In genomic region chr16:25966172-25967097, GRCh38 we compare ENCODE assay signal across 13 cellular contexts.
DNase-seq lines count a peak whose midpoint lies in the region; ATAC-seq and TF ChIP-seq lines count a peak whose summit lies in the region.
"Had no signal": no experiment of that assay in that cellular context is flagged by ENCODE, and none has a peak within 500 bp of the region (broad histone marks: within the 10 kb centered on the region; RNA-seq: fewer than 3 reads in every experiment).

No MANE protein-coding gene starts in this region.

- ATAC-seq in HG02588 (IDR thresholded peaks at IDR 0.05; ENCODE audit: unreplicated experiment) (peak; percentile 89), HG03520 (IDR thresholded peaks at IDR 0.05; ENCODE audit: unreplicated experiment) (peak; percentile 56)
- ATAC-seq in stimulated activated naive CD8-positive, alpha-beta T cell treated with anti-CD3 and anti-CD28 coated beads, Interleukin-15, amount 100 ng/mL, for 72 hours, result peak; percentile 97

- DNase-seq in stimulated activated CD4-positive, alpha-beta T cell treated with anti-CD3 and anti-CD28 coated beads, Interleukin-4, amount 100 ng/mL, for 24 hours, result peak; percentile 11
- no peak for DNase-seq in stimulated activated CD4-positive, alpha-beta T cell treated with anti-CD3 and anti-CD28 coated beads, Interleukin-12 subunit alpha, Interleukin-12 subunit beta, amount 100 ng/mL, for 4 hours
- DNase-seq in stimulated activated naive CD8-positive, alpha-beta T cell treated with anti-CD3 and anti-CD28 coated beads, Interleukin-15, amount 100 ng/mL, for 72 hours, result peak; percentile 10 to 33
- DNase-seq in NCI-H146 (lab: John Stamatoyannopoulos, UW), result no peak
- no peak for DNase-seq in coronary artery (ENCODE audit: low spot score)
- no peak for DNase-seq in hepatocyte (ENCODE audit: low spot score)
- DNase-seq: BE2C, erythroblast, NCI-H1417 treated with DMSO at 0.1 percent for 48 hours, PC-9 had no signal

- H3K79me2 ChIP-seq in hepatocyte, result no peaks in the 10 kb centered on the region

- H3K9me3 Mint-ChIP-seq in stimulated activated naive CD8-positive, alpha-beta T cell treated with anti-CD3 and anti-CD28 coated beads, Interleukin-15, amount 100 ng/mL, for 72 hours, result peaks cover 0 to 4% of the 10 kb centered on the region in 2 donors
- H3K9me3 Mint-ChIP-seq: nephron had no signal

- H3K27me3 ChIP-seq in hepatocyte, result no peaks in the 10 kb centered on the region
- H3K27me3 ChIP-seq: BE2C had no signal

- no peaks in the 10 kb centered on the region for H3K4me1 ChIP-seq in hepatocyte (ENCODE audit: insufficient read depth)
- H3K4me1 ChIP-seq: BE2C had no signal

- H3K4me3 Mint-ChIP-seq in stimulated activated naive CD8-positive, alpha-beta T cell treated with anti-CD3 and anti-CD28 coated beads, Interleukin-15, amount 100 ng/mL, for 72 hours, result peak overlapping the region in 1 of 2 donors; percentile 6
- H3K4me3 Mint-ChIP-seq: nephron had no signal

- peaks cover 19% of the 10 kb centered on the region for H3K4me1 Mint-ChIP-seq in stimulated activated naive CD8-positive, alpha-beta T cell treated with anti-CD3 and anti-CD28 coated beads, Interleukin-15, amount 100 ng/mL, for 72 hours
- H3K4me1 Mint-ChIP-seq: nephron had no signal

- H3K27ac Mint-ChIP-seq in stimulated activated naive CD8-positive, alpha-beta T cell treated with anti-CD3 and anti-CD28 coated beads, Interleukin-15, amount 100 ng/mL, for 72 hours, result peak overlapping the region in 1 of 2 donors; percentile 53
- H3K27ac Mint-ChIP-seq: nephron had no signal

- WGBS in hepatocyte (ENCODE audit: low lambda C conversion rate, missing lambda C conversion rate), result 73% methylated on average over 1 of the region's 1 CpG

- H3K27ac ChIP-seq in coronary artery (no peak overlapping the region), hepatocyte (no peak overlapping the region)
- H3K27ac ChIP-seq: PC-9 had no signal

- H3K9me3 ChIP-seq in hepatocyte (ENCODE audit: low read depth), result no peaks in the 10 kb centered on the region
- H3K9me3 ChIP-seq: BE2C had no signal

- no peaks in the 10 kb centered on the region for H4K20me1 ChIP-seq in hepatocyte (ENCODE audit: insufficient read depth, poor library complexity, severe bottlenecking)

- H3K4me2 ChIP-seq in hepatocyte, result no peak overlapping the region
- H3K4me2 ChIP-seq: PC-9 had no signal

- H3K27me3 Mint-ChIP-seq in stimulated activated naive CD8-positive, alpha-beta T cell treated with anti-CD3 and anti-CD28 coated beads, Interleukin-15, amount 100 ng/mL, for 72 hours, result peaks cover 13% of the 10 kb centered on the region

- H3K4me3 ChIP-seq in coronary artery (no peak overlapping the region), hepatocyte (no peak overlapping the region)
- H3K4me3 ChIP-seq: PC-9 had no signal

- H3K36me3 ChIP-seq in hepatocyte (replicated peaks; ENCODE audit: insufficient read depth, low read depth), result no peaks in the 10 kb centered on the region
- H3K36me3 ChIP-seq: BE2C had no signal

- H2AFZ ChIP-seq in hepatocyte, result no peak overlapping the region
- H2AFZ ChIP-seq: PC-9 had no signal

- no peaks in the 10 kb centered on the region for H3K9me2 ChIP-seq in hepatocyte (replicated peaks; ENCODE audit: insufficient read depth)

- TF ChIP-seq CTCF in coronary artery (IDR thresholded peaks at IDR 0.05), result no peak
- TF ChIP-seq CTCF in hepatocyte (IDR thresholded peaks at IDR 0.05; ENCODE audit: poor library complexity), result no peak

Comparison
In these comparisons a context has a peak if more than half of its experiments do, and no peak if none do; other contexts are left out.
1. DNase-seq: peak in stimulated activated CD4-positive, alpha-beta T cell treated with anti-CD3 and anti-CD28 coated beads, Interleukin-4, amount 100 ng/mL, for 24 hours (single experiment) and stimulated activated naive CD8-positive, alpha-beta T cell treated with anti-CD3 and anti-CD28 coated beads, Interleukin-15, amount 100 ng/mL, for 72 hours (2 of 2); none in stimulated activated CD4-positive, alpha-beta T cell treated with anti-CD3 and anti-CD28 coated beads, Interleukin-12 subunit alpha, Interleukin-12 subunit beta, amount 100 ng/mL, for 4 hours (single experiment), NCI-H146 (single experiment), coronary artery (single experiment) and hepatocyte (single experiment).
2. Peak in every context shown above with its lines, with median percentiles within 50 percentile points of each other: ATAC-seq.